8 cellular contexts compared by ENCODE assay signal in the genomic region with DNA sequence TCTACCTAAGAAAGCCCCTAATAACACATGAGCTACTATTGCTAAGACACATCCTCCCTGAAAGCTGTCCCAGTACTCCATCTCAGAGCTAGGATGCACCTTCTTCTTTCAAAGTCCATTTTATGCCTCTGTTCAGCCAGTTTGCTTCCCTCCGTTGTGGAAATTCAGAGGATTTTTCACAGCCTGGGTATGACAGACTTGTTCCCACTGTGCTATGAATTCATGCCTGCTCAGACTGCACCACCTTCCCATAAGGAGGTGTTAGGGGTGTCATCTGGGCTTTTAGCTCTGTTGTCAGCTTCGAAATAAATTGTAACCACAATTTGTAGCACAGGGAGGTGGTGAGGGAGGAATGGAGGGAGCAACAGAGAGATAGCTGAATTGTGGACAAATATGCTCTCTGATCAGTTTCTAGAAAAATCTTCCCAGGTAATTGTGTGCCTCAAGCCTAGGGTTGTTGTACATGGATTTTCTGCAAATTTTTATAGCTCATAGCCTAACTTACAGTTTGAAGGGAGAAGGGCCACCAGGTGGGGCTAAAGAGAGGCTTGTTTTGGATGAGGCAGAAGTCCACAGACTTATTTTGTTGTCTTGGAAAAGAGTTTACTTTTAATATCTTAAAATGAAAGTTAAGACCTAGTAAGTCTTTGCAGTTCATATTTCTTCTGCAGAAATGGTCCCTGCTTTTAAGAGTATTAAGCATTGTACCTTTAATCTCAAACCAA.
A peak's percentile ranks its signal among the peaks of the same experiment; 100 is the strongest.
DNase-seq lines count a peak whose midpoint lies in the region; ATAC-seq and TF ChIP-seq lines count a peak whose summit lies in the region.

No MANE protein-coding gene starts in this region.

- H3K9me3 ChIP-seq in lower lobe of right lung (no peaks in the 10 kb centered on the region), transverse colon (no peaks in the 10 kb centered on the region)

- peak overlapping the region; percentile 84 for H3K27ac Mint-ChIP-seq in chondrocyte (ENCODE audit: unreplicated experiment)

- H3K4me3 ChIP-seq in lower lobe of right lung = no peak overlapping the region
- no peak overlapping the region for H3K4me3 ChIP-seq in transverse colon

- peak; percentile 34 for ATAC-seq in HG02610 (IDR thresholded peaks at IDR 0.05; ENCODE audit: unreplicated experiment)
- ATAC-seq in lower lobe of right lung = peak in 1 of 2 donors; percentile 66
- ATAC-seq in GM21717 (IDR thresholded peaks at IDR 0.05; ENCODE audit: unreplicated experiment) = no peak

- in situ Hi-C loops in transverse colon (cut with MboI; ENCODE audit: low pct_ligation_motif_present in 1 of 4, low pct_unique_long_range_greater_than_20kb in 1 of 4, low sequenced_read_pairs in 3 of 4) = no loop called here

- H3K9me3 Mint-ChIP-seq in chondrocyte (ENCODE audit: low read depth) = no peaks in the 10 kb centered on the region

- no peaks in the 10 kb centered on the region for H3K27me3 Mint-ChIP-seq in chondrocyte (ENCODE audit: low read depth)

- TF ChIP-seq CTCF in chondrocyte (IDR thresholded peaks at IDR 0.05) = peak; percentile 88
- TF ChIP-seq CTCF in lower lobe of right lung (IDR thresholded peaks at IDR 0.05) = peak; percentile 57
- peak; percentile 42 to 58 (median 54) for TF ChIP-seq CTCF in transverse colon (IDR thresholded peaks at IDR 0.05)

- no peak overlapping the region for H3K4me3 Mint-ChIP-seq in chondrocyte (ENCODE audit: unreplicated experiment)

- no peak for TF ChIP-seq EP300 in transverse colon (IDR thresholded peaks at IDR 0.05; ENCODE audit: low read depth)

- peak; percentile 34 for DNase-seq in SIG-M5 treated with dmso at 0.1 percent for 504 hours (lab: John Stamatoyannopoulos, UW; ENCODE audit: unreplicated experiment)
- DNase-seq in SIG-M5 (lab: John Stamatoyannopoulos, UW) = no peak
- DNase-seq in NOMO-1 (lab: John Stamatoyannopoulos, UW; ENCODE audit: unreplicated experiment in 2 of 2) = peak; percentile 33 to 34
- no peak for DNase-seq in chondrocyte (ENCODE audit: low spot score)
- peak; percentile 52 for DNase-seq in lower lobe of right lung
- DNase-seq in transverse colon = peak; percentile 68

- H3K4me1 ChIP-seq in lower lobe of right lung = peaks cover 20% of the 10 kb centered on the region
- H3K4me1 ChIP-seq in transverse colon = peaks cover 0 to 32% (median 11%) of the 10 kb centered on the region in 4 donors

- no peak overlapping the region for H3K27ac ChIP-seq in lower lobe of right lung
- no peak overlapping the region for H3K27ac ChIP-seq in transverse colon

- intact Hi-C loops in lower lobe of right lung (cut with DNase I) = no loop called here
- intact Hi-C loops in transverse colon (cut with DNase I; ENCODE audit: low total_unique reads) = no loop called here

- no peaks in the 10 kb centered on the region for H3K27me3 ChIP-seq in lower lobe of right lung (ENCODE audit: low read depth)
- H3K27me3 ChIP-seq in transverse colon = no peaks in the 10 kb centered on the region

- H3K4me1 Mint-ChIP-seq in chondrocyte (ENCODE audit: low read depth) = peaks cover 78% of the 10 kb centered on the region

- no peak for TF ChIP-seq POLR2A in transverse colon (IDR thresholded peaks at IDR 0.05)

- 78 to 80% methylated on average over 1 to 2 of the region's 2 CpGs for WGBS in transverse colon (ENCODE audit: low coverage in 1 of 2), 2 donors

- peaks cover 2% of the 10 kb centered on the region for H3K36me3 Mint-ChIP-seq in chondrocyte (ENCODE audit: low read depth)

- no peaks in the 10 kb centered on the region for H3K36me3 ChIP-seq in lower lobe of right lung
- H3K36me3 ChIP-seq in transverse colon = no peaks in the 10 kb centered on the region

Comparison
In these comparisons a context has a peak if more than half of its experiments do, and no peak if none do; other contexts are left out.
1. DNase-seq: peak in SIG-M5 treated with dmso at 0.1 percent for 504 hours (single experiment), NOMO-1 (2 of 2), lower lobe of right lung (single experiment) and transverse colon (single experiment); none in SIG-M5 (single experiment) and chondrocyte (single experiment).
2. Peak in every context shown above with its lines, with median percentiles within 50 percentile points of each other: CTCF ChIP-seq.